Comparison of ENCODE assay signal across 18 cellular contexts in the genomic region with DNA sequence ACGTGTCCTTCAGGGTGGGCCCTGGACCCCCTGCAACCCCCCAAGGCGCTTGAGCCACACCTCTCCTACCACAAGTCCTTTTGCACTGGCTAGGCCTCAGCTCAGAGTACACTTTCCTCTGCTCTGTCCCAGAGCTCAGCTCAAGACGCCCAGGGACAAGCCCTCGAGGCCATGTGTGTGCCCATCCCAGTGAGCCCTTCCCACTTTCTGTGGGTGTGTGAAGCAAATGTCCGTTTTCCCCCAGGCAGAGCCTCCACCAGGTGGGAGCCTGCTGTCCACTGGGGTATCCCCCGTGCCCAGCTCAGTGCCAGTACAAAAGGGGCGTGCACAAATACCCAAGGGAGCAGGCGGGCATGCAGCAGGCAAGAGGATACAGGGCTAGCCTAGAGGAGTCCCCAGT. TPM values are rescaled to one million over a fixed set of nuclear protein-coding genes. Genes with fewer than 3 reads are reported as not detected.
DNase-seq lines count a peak whose midpoint lies in the region; ATAC-seq, FAIRE-seq and TF ChIP-seq lines count a peak whose summit lies in the region.
"Had no signal": no experiment of that assay in that cellular context is flagged by ENCODE, and none has a peak within 500 bp of the region (broad histone marks: within the 10 kb centered on the region; RNA-seq: fewer than 3 reads in every experiment).

No MANE protein-coding gene starts in this region.

- no peak overlapping the region for H3K4me2 ChIP-seq in PC-3 (ENCODE audit: low read length)

- H3K27me3 ChIP-seq in A673 (replicated peaks; ENCODE audit: insufficient read depth, low read depth, low read length, poor library complexity) (no peaks in the 10 kb centered on the region), pancreas (no peaks in the 10 kb centered on the region), PC-3 (ENCODE audit: low read length) (no peaks in the 10 kb centered on the region)

- H3K4me1 Mint-ChIP-seq in chondrocyte (ENCODE audit: low read depth) (peaks cover 22% of the 10 kb centered on the region), nephron progenitor cell (peaks cover 5% of the 10 kb centered on the region)
- peaks cover 2% of the 10 kb centered on the region for H3K4me1 Mint-ChIP-seq in activated T-cell treated with anti-CD3 and anti-CD28 coated beads, Interleukin-2, amount 50 U/mL, for 24 hours (ENCODE audit: low read depth)

- no peak overlapping the region for H3K9ac ChIP-seq in PC-3 (ENCODE audit: low read length)

- H3K4me3 Mint-ChIP-seq in chondrocyte (ENCODE audit: unreplicated experiment) (no peak overlapping the region), nephron progenitor cell (no peak overlapping the region)
- no peak overlapping the region for H3K4me3 Mint-ChIP-seq in activated T-cell treated with anti-CD3 and anti-CD28 coated beads, Interleukin-2, amount 50 U/mL, for 24 hours
- H3K4me3 Mint-ChIP-seq: CD4-positive, alpha-beta T cell; H9 had no signal

- ATAC-seq in pancreas = no peak
- no peak for ATAC-seq in PC-3

- H3K9me3 Mint-ChIP-seq in chondrocyte (ENCODE audit: low read depth) (no peaks in the 10 kb centered on the region), nephron progenitor cell (no peaks in the 10 kb centered on the region)
- no peaks in the 10 kb centered on the region for H3K9me3 Mint-ChIP-seq in activated T-cell treated with anti-CD3 and anti-CD28 coated beads, Interleukin-2, amount 50 U/mL, for 24 hours
- H3K9me3 Mint-ChIP-seq: CD4-positive, alpha-beta T cell; H9 had no signal

- intact Hi-C loops in A673 (cut with micrococcal nuclease; ENCODE audit: unreplicated experiment) (no loop called here), pancreas (cut with DNase I) (no loop called here), PC-3 (cut with micrococcal nuclease) (no loop called here)

- no peaks in the 10 kb centered on the region for H3F3A ChIP-seq in PC-3 (ENCODE audit: low read length, unreplicated experiment)

- no peaks in the 10 kb centered on the region for H3K9me3 ChIP-seq in A673 (ENCODE audit: low read depth, low read length, poor library complexity, severe bottlenecking)
- no peaks in the 10 kb centered on the region for H3K9me3 ChIP-seq in pancreas
- H3K9me3 ChIP-seq in PC-3 (ENCODE audit: low read length) = no peaks in the 10 kb centered on the region
- H3K9me3 ChIP-seq: Caco-2 had no signal

- H3K9me2 ChIP-seq in PC-3 (replicated peaks; ENCODE audit: low read length) = no peaks in the 10 kb centered on the region

- no peaks in the 10 kb centered on the region for H3K79me2 ChIP-seq in PC-3 (ENCODE audit: low read length)

- H3K27ac Mint-ChIP-seq in chondrocyte (ENCODE audit: unreplicated experiment) (peak overlapping the region; percentile 12), nephron progenitor cell (peak overlapping the region; percentile 40)
- no peak overlapping the region for H3K27ac Mint-ChIP-seq in activated T-cell treated with anti-CD3 and anti-CD28 coated beads, Interleukin-2, amount 50 U/mL, for 24 hours
- H3K27ac Mint-ChIP-seq: CD4-positive, alpha-beta T cell; H9 had no signal

- H3K4me3 ChIP-seq in A673 (ENCODE audit: low read depth, low read length, poor library complexity, severe bottlenecking) (no peak overlapping the region), pancreas (no peak overlapping the region), PC-3 (ENCODE audit: low read length) (no peak overlapping the region)

- no peaks in the 10 kb centered on the region for H4K20me1 ChIP-seq in PC-3 (ENCODE audit: low read length)

- CTCF ChIA-PET in A673 (lab: Charles Lee) (no interaction called here), PC-3 (lab: Charles Lee) (interaction anchor here (0.6 kb wide), 1 partner anchor 1183 kb away, joined by 4 read pairs; no protein-coding TSS in a partner anchor)

- H3K36me3 Mint-ChIP-seq in chondrocyte (ENCODE audit: low read depth) = peaks cover 24% of the 10 kb centered on the region
- H3K36me3 Mint-ChIP-seq in nephron progenitor cell (ENCODE audit: low read depth) = peaks cover 5% of the 10 kb centered on the region
- no peaks in the 10 kb centered on the region for H3K36me3 Mint-ChIP-seq in activated T-cell treated with anti-CD3 and anti-CD28 coated beads, Interleukin-2, amount 50 U/mL, for 24 hours (ENCODE audit: low read depth)

- FAIRE-seq in pancreas (lab: Jason Lieb, UNC) = no peak
- FAIRE-seq: A204.1, D721Med, G401.6, GM12891, GM19239, H1, HTR-8/SVneo had no signal

- no peaks in the 10 kb centered on the region for H3K4me1 ChIP-seq in A673 (ENCODE audit: insufficient read depth, low read length, poor library complexity, severe bottlenecking)
- H3K4me1 ChIP-seq in pancreas = peaks cover 0 to 7% (median 0%) of the 10 kb centered on the region in 3 donors
- no peaks in the 10 kb centered on the region for H3K4me1 ChIP-seq in PC-3 (ENCODE audit: insufficient read depth, low read length)

- peak overlapping the region; percentile 24 for H3K27ac ChIP-seq in A673 (ENCODE audit: low read depth, low read length, poor library complexity, severe bottlenecking)
- H3K27ac ChIP-seq in pancreas = peak overlapping the region in 3 of 4 donors; percentile 35 to 66 (median 36)
- no peak overlapping the region for H3K27ac ChIP-seq in PC-3 (ENCODE audit: low read length)
- H3K27ac ChIP-seq: C4-2B had no signal

- TF ChIP-seq CTCF in A673 (conservative IDR thresholded peaks at IDR 0.05; ENCODE audit: low read depth, low read length) (no peak), chondrocyte (IDR thresholded peaks at IDR 0.05) (no peak), nephron progenitor cell (IDR thresholded peaks at IDR 0.05) (no peak), pancreas (IDR thresholded peaks at IDR 0.05) (no peak), PC-3 (conservative IDR thresholded peaks at IDR 0.05; ENCODE audit: low read depth, low read length) (no peak)

- DNase-seq in A673 (ENCODE audit: low spot score) = no peak
- DNase-seq in chondrocyte (ENCODE audit: low spot score) = no peak
- DNase-seq in nephron progenitor cell = no peak
- peak in 1 of 6 donors; percentile 46 for DNase-seq in pancreas
- no peak for DNase-seq in PC-3
- DNase-seq in activated T-cell treated with anti-CD3 and anti-CD28 coated beads, Interleukin-2, amount 50 U/mL, for 24 hours = no peak
- DNase-seq: AML-193; Caco-2; CD4-positive, alpha-beta T cell; H9 had no signal

- H3K36me3 ChIP-seq in A673 (ENCODE audit: insufficient read depth, low read length, poor library complexity, severe bottlenecking) = peaks cover 70% of the 10 kb centered on the region
- peaks cover 0 to 18% (median 0%) of the 10 kb centered on the region in 3 donors for H3K36me3 ChIP-seq in pancreas
- no peaks in the 10 kb centered on the region for H3K36me3 ChIP-seq in PC-3 (ENCODE audit: low read depth, low read length)

- no peak overlapping the region for H2AFZ ChIP-seq in PC-3 (ENCODE audit: low read length)

- 93 to 94% methylated on average over 8 of the region's 8 CpGs for WGBS in pancreas, 2 donors

- no peaks in the 10 kb centered on the region for H3K27me3 Mint-ChIP-seq in chondrocyte (ENCODE audit: low read depth)
- H3K27me3 Mint-ChIP-seq in nephron progenitor cell (ENCODE audit: low read depth, poor library complexity) = no peaks in the 10 kb centered on the region
- H3K27me3 Mint-ChIP-seq in activated T-cell treated with anti-CD3 and anti-CD28 coated beads, Interleukin-2, amount 50 U/mL, for 24 hours = no peaks in the 10 kb centered on the region
- H3K27me3 Mint-ChIP-seq: CD4-positive, alpha-beta T cell had no signal

- POLR2A ChIA-PET in A673 (lab: Charles Lee; ENCODE audit: low non-redundant PET) = no interaction called here
- POLR2A ChIA-PET in PC-3 (lab: Charles Lee; ENCODE audit: unreplicated experiment) = no interaction called here

- no TSS peak for BruUV-seq in A673 (replicated peaks; lab: Mats Ljungman, UMichigan)
- BruUV-seq in PC-3 (replicated peaks; lab: Mats Ljungman, UMichigan) = no TSS peak

RNA-seq across cellular contexts. Expression of gene KIFC3, which starts 18.4 kb away (rescaled TPM):
- total RNA-seq in A673 (2021) = 198 and 201 TPM in 2 replicates
- 74.4 to 135 TPM (median 75.6 TPM) in 3 replicates for total RNA-seq in chondrocyte
- 10 to 100 TPM; 33.8 to 71.0 (median 60.5) TPM for total RNA-seq in pancreas
- polyA plus RNA-seq in pancreas = 100 to 1,000 TPM; 277 to 284 TPM
- 32.6 and 42.2 TPM in 2 replicates for total RNA-seq in PC-3 (2014; rRNA removed)
- total RNA-seq: CD4-positive, alpha-beta T cell had no signal

RNA-seq across cellular contexts. Expression of gene KATNB1, which starts 48.3 kb away (rescaled TPM):
- total RNA-seq in A673 (2021) (55.7 and 58.5 TPM in 2 replicates), chondrocyte (14.0 to 20.6 TPM (median 14.7 TPM) in 3 replicates), pancreas (10 to 100 TPM in 4 of 6 donors, 1 to 10 TPM in 2; 7.8 to 14.5 (median 11.0) TPM), PC-3 (2014; rRNA removed) (37.7 and 50.9 TPM in 2 replicates)
- polyA plus RNA-seq in pancreas = 10 to 100 TPM; 14.1 to 17.0 TPM
